ENCODE assay signal across 8 cellular contexts in genomic region chr18:14698006-14698405, GRCh38. TPM values are rescaled to one million over a fixed set of nuclear protein-coding genes. Genes with fewer than 3 reads are reported as not detected.
"Had no signal": no experiment of that assay in that cellular context is flagged by ENCODE, and none has a peak within 500 bp of the region (broad histone marks: within the 10 kb centered on the region; RNA-seq: fewer than 3 reads in every experiment).

No MANE protein-coding gene starts in this region.

RNA-seq across cellular contexts. Expression of gene ANKRD30B, which starts 50.0 kb away (rescaled TPM):
- total RNA-seq: activated CD4-positive, alpha-beta memory T cell treated with anti-CD3 and anti-CD28 coated beads for 36 hours; activated CD4-positive, alpha-beta T cell treated with anti-CD3 and anti-CD28 coated beads, Interleukin-2, amount 10 ng/mL, durations not matched to agents 7 days and 5 days; activated naive CD4-positive, alpha-beta T cell treated with anti-CD3 and anti-CD28 coated beads, Interleukin-2, amount 50 U/mL, for 72 hours; activated T-cell treated with anti-CD3 and anti-CD28 coated beads, Interleukin-2, amount 50 U/mL, for 4 hours; ascending aorta; K562; MCF 10A; T-cell had no signal
